Comparison of ENCODE assay signal across 8 cellular contexts in the genomic region with DNA sequence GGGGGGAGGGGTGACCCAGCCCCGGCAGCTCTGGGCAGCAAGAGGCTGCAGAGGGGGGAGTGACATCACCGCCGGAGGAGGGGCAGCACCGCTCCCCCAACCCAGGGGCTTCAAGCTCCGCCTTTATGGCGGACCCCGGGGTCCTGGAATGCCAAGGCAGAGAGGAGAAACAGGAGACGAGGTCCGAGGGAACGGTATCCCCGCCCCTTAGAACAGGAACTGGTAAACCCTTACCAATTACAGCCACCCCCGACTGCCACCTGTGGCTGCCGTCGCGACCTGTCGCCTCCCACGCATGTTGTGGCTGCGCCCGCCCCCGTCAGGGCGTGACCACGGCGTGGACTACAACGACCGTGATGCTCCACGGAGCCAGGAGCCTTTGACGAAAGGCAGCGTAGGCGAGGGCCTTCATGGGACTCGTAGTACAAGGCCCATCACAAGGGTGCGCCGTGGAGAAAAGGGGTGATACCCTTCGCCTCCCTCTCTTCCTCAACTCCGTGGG. TPM values are rescaled to one million over a fixed set of nuclear protein-coding genes. Genes with fewer than 3 reads are reported as not detected.
DNase-seq lines count a peak whose midpoint lies in the region; ATAC-seq and TF ChIP-seq lines count a peak whose summit lies in the region.

No MANE protein-coding gene starts in this region.

- H3K4me1 ChIP-seq in KMS-11 (ENCODE audit: low read depth, poor library complexity, severe bottlenecking) (no peaks in the 10 kb centered on the region), aorta (ENCODE audit: control insufficient read depth in 1 of 2, insufficient read depth in 2 of 2, low read length in 2 of 2) (no peaks in the 10 kb centered on the region)

- no peaks in the 10 kb centered on the region for H3K9me3 ChIP-seq in aorta (ENCODE audit: control insufficient read depth, low read length)

- H3K36me3 ChIP-seq in KMS-11 (ENCODE audit: insufficient read depth): no peaks in the 10 kb centered on the region
- H3K36me3 ChIP-seq in aorta (ENCODE audit: control insufficient read depth in 1 of 2, insufficient read depth in 2 of 2, low read length in 1 of 2): no peaks in the 10 kb centered on the region

- H3K4me3 ChIP-seq in KMS-11 (IDR thresholded peaks at IDR 0.05; ENCODE audit: insufficient read depth, low read depth, low read length): no peak overlapping the region
- peak overlapping the region; percentile 65 for H3K4me3 ChIP-seq in retinal pigment epithelial cell (ENCODE audit: low read length)
- H3K4me3 ChIP-seq in aorta (ENCODE audit: low read length in 2 of 2): peak overlapping the region in 1 of 2 donors; percentile 24

- H3K27ac ChIP-seq in KMS-11 (no peak overlapping the region), aorta (ENCODE audit: low read depth in 1 of 2, low read length in 2 of 2) (no peak overlapping the region)

- intact Hi-C loops in aorta (cut with DNase I): no loop called here

- no peak overlapping the region for H3K9ac ChIP-seq in KMS-11

- H3K27me3 ChIP-seq in KMS-11 (ENCODE audit: insufficient read depth, low read depth) (peaks cover 27% of the 10 kb centered on the region), aorta (ENCODE audit: control insufficient read depth in 1 of 2, insufficient read depth in 2 of 2, low read length in 1 of 2) (no peaks in the 10 kb centered on the region)

- no peaks in the 10 kb centered on the region for H3K79me2 ChIP-seq in KMS-11 (ENCODE audit: insufficient read depth, low read depth)

- WGBS in aorta, 2 donors: 0 to 1% methylated on average over 34 of the region's 34 CpGs

- TF ChIP-seq CTCF in KMS-11 (conservative IDR thresholded peaks at IDR 0.05; ENCODE audit: low read depth, low read length) (no peak), retinal pigment epithelial cell (conservative IDR thresholded peaks at IDR 0.05; ENCODE audit: low read depth, low read length) (no peak)

- peak overlapping the region; percentile 71 for H2AFZ ChIP-seq in KMS-11 (ENCODE audit: low read depth)

- DNase-seq in DMS 273 treated with DMSO at 0.1 percent for 48 hours (lab: John Stamatoyannopoulos, UW) (peak; percentile 41), T-helper 2 cell (peak; percentile 76 to 99 (median 88)), anterior cingulate cortex (lab: John Stamatoyannopoulos, UW) (peak; percentile 43 to 96 (median 92)), hippocampal formation (lab: John Stamatoyannopoulos, UW) (peak; percentile 90), retinal pigment epithelial cell (ENCODE audit: low read depth) (peak; percentile 62), aorta (peak; percentile 92 to 94)

- peak overlapping the region; percentile 36 for H3K4me2 ChIP-seq in KMS-11

- ATAC-seq in GM21528 (IDR thresholded peaks at IDR 0.05; ENCODE audit: low FRiP score, unreplicated experiment): peak; percentile 39
- ATAC-seq in aorta (ENCODE audit: low FRiP score): peak; percentile 70

- H4K20me1 ChIP-seq in KMS-11 (ENCODE audit: insufficient read depth): no peaks in the 10 kb centered on the region

RNA-seq across cellular contexts. Expression of a gene that starts 4.1 kb away (rescaled TPM):
- total RNA-seq in aorta: 1 to 10 TPM; 1.6 to 3.2 TPM
- polyA plus RNA-seq in aorta: under 1 TPM; 0.15 to 0.88 TPM

RNA-seq across cellular contexts. Expression of a gene that starts 32.2 kb away (rescaled TPM):
- 1 to 10 TPM in 1 of 2 donors, under 1 TPM in 1; 0.52 to 1.5 TPM for total RNA-seq in aorta
- 1 to 10 TPM; 1.1 to 1.6 TPM for polyA plus RNA-seq in aorta

RNA-seq across cellular contexts. Expression of a gene that starts 43.0 kb away (rescaled TPM):
- 10 to 100 TPM; 82.6 to 91.0 TPM for total RNA-seq in aorta
- polyA plus RNA-seq in aorta: 100 to 1,000 TPM in 1 of 2 donors, 10 to 100 TPM in 1; 53.5 to 126 TPM

RNA-seq across cellular contexts. Expression of a gene that starts 50.9 kb away (rescaled TPM):
- total RNA-seq in aorta: 10 to 100 TPM; 13.2 to 26.9 TPM
- polyA plus RNA-seq in aorta: 10 to 100 TPM in 1 of 2 donors, 1 to 10 TPM in 1; 5.4 to 27.7 TPM

Comparison
In these comparisons a context has a peak if more than half of its experiments do, and no peak if none do; other contexts are left out.
1. DNase-seq: peak in every context shown above with its lines; median percentile 93 in aorta; 92 in anterior cingulate cortex; 90 in hippocampal formation; 88 in T-helper 2 cell; 62 in retinal pigment epithelial cell; 41 in DMS 273 treated with DMSO at 0.1 percent for 48 hours.